Comparison of ENCODE assay signal across 15 cellular contexts in the genomic region with DNA sequence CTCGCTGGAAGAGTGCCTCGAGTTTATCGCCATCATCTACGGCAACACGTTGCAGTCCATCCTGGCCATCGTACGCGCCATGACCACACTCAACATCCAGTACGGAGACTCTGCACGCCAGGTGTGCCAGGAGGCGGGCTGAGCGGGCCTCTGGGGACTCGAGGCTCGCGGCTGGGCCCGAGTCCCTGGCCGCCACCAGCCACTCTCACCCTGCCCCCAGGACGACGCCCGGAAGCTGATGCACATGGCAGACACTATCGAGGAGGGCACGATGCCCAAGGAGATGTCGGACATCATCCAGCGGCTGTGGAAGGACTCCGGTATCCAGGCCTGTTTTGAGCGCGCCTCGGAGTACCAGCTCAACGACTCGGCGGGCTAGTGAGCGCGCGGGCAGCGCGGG. TPM values are rescaled to one million over a fixed set of nuclear protein-coding genes. Genes with fewer than 3 reads are reported as not detected.
"Had no signal": no experiment of that assay in that cellular context is flagged by ENCODE, and none has a peak within 500 bp of the region (broad histone marks: within the 10 kb centered on the region; RNA-seq: fewer than 3 reads in every experiment).

No MANE protein-coding gene starts in this region.

- H3K9ac ChIP-seq: neural progenitor cell had no signal

- H2AFZ ChIP-seq: neural progenitor cell had no signal

- H3K4me3 ChIP-seq: esophagus muscularis mucosa, left lung, lower lobe of right lung, neural progenitor cell had no signal

- H3K36me3 Mint-ChIP-seq: activated naive CD4-positive, alpha-beta T cell treated with anti-CD3 and anti-CD28 coated beads, Interleukin-2, amount 50 U/mL, for 24 hours; natural killer cell; neural progenitor cell; WTC11 had no signal

- H3K4me2 ChIP-seq: neural progenitor cell had no signal

- H3K36me3 ChIP-seq: breast epithelium, heart left ventricle, left lung, lower lobe of right lung, neural progenitor cell, thoracic aorta had no signal

- H3K4me3 Mint-ChIP-seq: activated CD4-positive, alpha-beta memory T cell treated with anti-CD3 and anti-CD28 coated beads, Interleukin-2, amount 10 ng/mL, durations not matched to agents 7 days and 5 days; activated CD4-positive, alpha-beta T cell treated with anti-CD3 and anti-CD28 coated beads, Interleukin-2, amount 10 ng/mL, durations not matched to agents 7 days and 5 days; activated T-cell treated with anti-CD3 and anti-CD28 coated beads, Interleukin-2, amount 50 U/mL, for 24 hours; natural killer cell; stimulated activated naive CD8-positive, alpha-beta T cell treated with anti-CD3 and anti-CD28 coated beads, Interleukin-15, Interleukin-2, amounts not matched to agents 100 ng/mL and 50 ng/mL, for 24 hours; WTC11 had no signal

- H3K27ac Mint-ChIP-seq: activated CD4-positive, alpha-beta memory T cell treated with anti-CD3 and anti-CD28 coated beads, Interleukin-2, amount 10 ng/mL, durations not matched to agents 7 days and 5 days; activated T-cell treated with anti-CD3 and anti-CD28 coated beads, Interleukin-2, amount 50 U/mL, for 24 hours; natural killer cell; neural progenitor cell; stimulated activated naive CD8-positive, alpha-beta T cell treated with anti-CD3 and anti-CD28 coated beads, Interleukin-15, Interleukin-2, amounts not matched to agents 100 ng/mL and 50 ng/mL, for 24 hours; WTC11 had no signal

- H3K27ac ChIP-seq: breast epithelium, esophagus muscularis mucosa, foreskin keratinocyte, heart left ventricle, left lung, lower lobe of right lung, neural progenitor cell, thoracic aorta had no signal

- H3K9me3 Mint-ChIP-seq: activated CD4-positive, alpha-beta memory T cell treated with anti-CD3 and anti-CD28 coated beads, Interleukin-2, amount 10 ng/mL, durations not matched to agents 7 days and 5 days; activated CD4-positive, alpha-beta T cell treated with anti-CD3 and anti-CD28 coated beads, Interleukin-2, amount 10 ng/mL, durations not matched to agents 7 days and 5 days; activated naive CD4-positive, alpha-beta T cell treated with anti-CD3 and anti-CD28 coated beads, Interleukin-2, amount 50 U/mL, for 24 hours; activated T-cell treated with anti-CD3 and anti-CD28 coated beads, Interleukin-2, amount 50 U/mL, for 24 hours; natural killer cell; neural progenitor cell; stimulated activated naive CD8-positive, alpha-beta T cell treated with anti-CD3 and anti-CD28 coated beads, Interleukin-15, Interleukin-2, amounts not matched to agents 100 ng/mL and 50 ng/mL, for 24 hours; WTC11 had no signal

- H3K9me3 ChIP-seq: breast epithelium, esophagus muscularis mucosa, heart left ventricle, left lung, lower lobe of right lung, thoracic aorta had no signal

- H3K4me1 ChIP-seq: foreskin keratinocyte had no signal

RNA-seq across cellular contexts. Expression of a gene that starts 1.9 kb away (rescaled TPM):
- polyA plus RNA-seq: foreskin keratinocyte, heart left ventricle had no signal
